In genomic region chr5:90549729-90550275, GRCh38 we compare ENCODE assay signal across 1 cellular context.
TF ChIP-seq lines count a peak whose summit lies in the region.

No MANE protein-coding gene starts in this region.

TF ChIP-seq in K562, 482 proteins besides CTCF, POLR2A, EP300 and RAD21 (continued from another document and continues in another):
- TF ChIP-seq, protein P1, sequence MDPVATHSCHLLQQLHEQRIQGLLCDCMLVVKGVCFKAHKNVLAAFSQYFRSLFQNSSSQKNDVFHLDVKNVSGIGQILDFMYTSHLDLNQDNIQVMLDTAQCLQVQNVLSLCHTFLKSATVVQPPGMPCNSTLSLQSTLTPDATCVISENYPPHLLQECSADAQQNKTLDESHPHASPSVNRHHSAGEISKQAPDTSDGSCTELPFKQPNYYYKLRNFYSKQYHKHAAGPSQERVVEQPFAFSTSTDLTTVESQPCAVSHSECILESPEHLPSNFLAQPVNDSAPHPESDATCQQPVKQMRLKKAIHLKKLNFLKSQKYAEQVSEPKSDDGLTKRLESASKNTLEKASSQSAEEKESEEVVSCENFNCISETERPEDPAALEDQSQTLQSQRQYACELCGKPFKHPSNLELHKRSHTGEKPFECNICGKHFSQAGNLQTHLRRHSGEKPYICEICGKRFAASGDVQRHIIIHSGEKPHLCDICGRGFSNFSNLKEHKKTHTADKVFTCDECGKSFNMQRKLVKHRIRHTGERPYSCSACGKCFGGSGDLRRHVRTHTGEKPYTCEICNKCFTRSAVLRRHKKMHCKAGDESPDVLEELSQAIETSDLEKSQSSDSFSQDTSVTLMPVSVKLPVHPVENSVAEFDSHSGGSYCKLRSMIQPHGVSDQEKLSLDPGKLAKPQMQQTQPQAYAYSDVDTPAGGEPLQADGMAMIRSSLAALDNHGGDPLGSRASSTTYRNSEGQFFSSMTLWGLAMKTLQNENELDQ (CRISPR knock-in tag; IDR thresholded peaks at IDR 0.05; ENCODE audit: borderline replicate concordance): no peak
- TF ChIP-seq ELF1 (tag; IDR thresholded peaks at IDR 0.05) (no peak), PTBP1 (IDR thresholded peaks at IDR 0.05; ENCODE audit: low read depth, low read length) (no peak), ELF2 (CRISPR knock-in tag; IDR thresholded peaks at IDR 0.05) (no peak), MGA (IDR thresholded peaks at IDR 0.05) (0 out of 2 replicates have a peak, but pooled peaks have one; percentile 17), ZNF764 (CRISPR knock-in tag; IDR thresholded peaks at IDR 0.05; ENCODE audit: low read depth) (no peak), TEAD4 (IDR thresholded peaks at IDR 0.05; ENCODE audit: low read length) (peak; percentile 59; the same call in 1 of the 2 replicates), TEAD4 (CRISPR knock-in tag; IDR thresholded peaks at IDR 0.05; ENCODE audit: borderline replicate concordance) (no peak), RBM39 (optimal IDR thresholded peaks at IDR 0.05; ENCODE audit: low read depth, low read length) (no peak), PYGO2 (tag; IDR thresholded peaks at IDR 0.05) (no peak), FIP1L1 (IDR thresholded peaks at IDR 0.05; ENCODE audit: low read depth, low read length, poor library complexity, severe bottlenecking) (no peak), ZNF436 (CRISPR knock-in tag; IDR thresholded peaks at IDR 0.05) (no peak), TBP (optimal IDR thresholded peaks at IDR 0.05; ENCODE audit: low read depth, low read length) (no peak), ZNF655 (CRISPR knock-in tag; IDR thresholded peaks at IDR 0.05) (no peak), ZBTB5 (IDR thresholded peaks at IDR 0.05) (no peak), KLF1 (tag; IDR thresholded peaks at IDR 0.05) (no peak), BRCA1 (IDR thresholded peaks at IDR 0.05) (no peak), BRCA1 (CRISPR knock-in tag; IDR thresholded peaks at IDR 0.05) (no peak), CREB5 (CRISPR knock-in tag; IDR thresholded peaks at IDR 0.05) (no peak), POLR2AphosphoS2 (IDR thresholded peaks at IDR 0.05; ENCODE audit: low read length) (no peak), SMAD2 (IDR thresholded peaks at IDR 0.05; ENCODE audit: low read depth, low read length) (no peak), EP400 (IDR thresholded peaks at IDR 0.05) (0 out of 2 replicates have a peak, but pooled peaks have one; percentile 13), PCBP1 (IDR thresholded peaks at IDR 0.05; ENCODE audit: low read depth, low read length, poor library complexity, severe bottlenecking) (no peak), CAMTA2 (CRISPR knock-in tag; conservative IDR thresholded peaks at IDR 0.05) (no peak), ZNF76 (CRISPR knock-in tag; IDR thresholded peaks at IDR 0.05; ENCODE audit: borderline replicate concordance) (no peak)
- TF ChIP-seq, protein P2, sequence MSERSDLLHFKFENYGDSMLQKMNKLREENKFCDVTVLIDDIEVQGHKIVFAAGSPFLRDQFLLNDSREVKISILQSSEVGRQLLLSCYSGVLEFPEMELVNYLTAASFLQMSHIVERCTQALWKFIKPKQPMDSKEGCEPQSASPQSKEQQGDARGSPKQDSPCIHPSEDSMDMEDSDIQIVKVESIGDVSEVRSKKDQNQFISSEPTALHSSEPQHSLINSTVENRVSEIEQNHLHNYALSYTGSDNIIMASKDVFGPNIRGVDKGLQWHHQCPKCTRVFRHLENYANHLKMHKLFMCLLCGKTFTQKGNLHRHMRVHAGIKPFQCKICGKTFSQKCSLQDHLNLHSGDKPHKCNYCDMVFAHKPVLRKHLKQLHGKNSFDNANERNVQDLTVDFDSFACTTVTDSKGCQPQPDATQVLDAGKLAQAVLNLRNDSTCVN (CRISPR knock-in tag; IDR thresholded peaks at IDR 0.05): no peak
- TF ChIP-seq, protein P3, sequence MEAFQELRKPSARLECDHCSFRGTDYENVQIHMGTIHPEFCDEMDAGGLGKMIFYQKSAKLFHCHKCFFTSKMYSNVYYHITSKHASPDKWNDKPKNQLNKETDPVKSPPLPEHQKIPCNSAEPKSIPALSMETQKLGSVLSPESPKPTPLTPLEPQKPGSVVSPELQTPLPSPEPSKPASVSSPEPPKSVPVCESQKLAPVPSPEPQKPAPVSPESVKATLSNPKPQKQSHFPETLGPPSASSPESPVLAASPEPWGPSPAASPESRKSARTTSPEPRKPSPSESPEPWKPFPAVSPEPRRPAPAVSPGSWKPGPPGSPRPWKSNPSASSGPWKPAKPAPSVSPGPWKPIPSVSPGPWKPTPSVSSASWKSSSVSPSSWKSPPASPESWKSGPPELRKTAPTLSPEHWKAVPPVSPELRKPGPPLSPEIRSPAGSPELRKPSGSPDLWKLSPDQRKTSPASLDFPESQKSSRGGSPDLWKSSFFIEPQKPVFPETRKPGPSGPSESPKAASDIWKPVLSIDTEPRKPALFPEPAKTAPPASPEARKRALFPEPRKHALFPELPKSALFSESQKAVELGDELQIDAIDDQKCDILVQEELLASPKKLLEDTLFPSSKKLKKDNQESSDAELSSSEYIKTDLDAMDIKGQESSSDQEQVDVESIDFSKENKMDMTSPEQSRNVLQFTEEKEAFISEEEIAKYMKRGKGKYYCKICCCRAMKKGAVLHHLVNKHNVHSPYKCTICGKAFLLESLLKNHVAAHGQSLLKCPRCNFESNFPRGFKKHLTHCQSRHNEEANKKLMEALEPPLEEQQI (IDR thresholded peaks at IDR 0.05): 0 out of 2 replicates have a peak, but pooled peaks have one; percentile 14
- TF ChIP-seq, protein P4, sequence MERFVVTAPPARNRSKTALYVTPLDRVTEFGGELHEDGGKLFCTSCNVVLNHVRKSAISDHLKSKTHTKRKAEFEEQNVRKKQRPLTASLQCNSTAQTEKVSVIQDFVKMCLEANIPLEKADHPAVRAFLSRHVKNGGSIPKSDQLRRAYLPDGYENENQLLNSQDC (CRISPR knock-in tag; IDR thresholded peaks at IDR 0.05): no peak
- TF ChIP-seq, protein P5, sequence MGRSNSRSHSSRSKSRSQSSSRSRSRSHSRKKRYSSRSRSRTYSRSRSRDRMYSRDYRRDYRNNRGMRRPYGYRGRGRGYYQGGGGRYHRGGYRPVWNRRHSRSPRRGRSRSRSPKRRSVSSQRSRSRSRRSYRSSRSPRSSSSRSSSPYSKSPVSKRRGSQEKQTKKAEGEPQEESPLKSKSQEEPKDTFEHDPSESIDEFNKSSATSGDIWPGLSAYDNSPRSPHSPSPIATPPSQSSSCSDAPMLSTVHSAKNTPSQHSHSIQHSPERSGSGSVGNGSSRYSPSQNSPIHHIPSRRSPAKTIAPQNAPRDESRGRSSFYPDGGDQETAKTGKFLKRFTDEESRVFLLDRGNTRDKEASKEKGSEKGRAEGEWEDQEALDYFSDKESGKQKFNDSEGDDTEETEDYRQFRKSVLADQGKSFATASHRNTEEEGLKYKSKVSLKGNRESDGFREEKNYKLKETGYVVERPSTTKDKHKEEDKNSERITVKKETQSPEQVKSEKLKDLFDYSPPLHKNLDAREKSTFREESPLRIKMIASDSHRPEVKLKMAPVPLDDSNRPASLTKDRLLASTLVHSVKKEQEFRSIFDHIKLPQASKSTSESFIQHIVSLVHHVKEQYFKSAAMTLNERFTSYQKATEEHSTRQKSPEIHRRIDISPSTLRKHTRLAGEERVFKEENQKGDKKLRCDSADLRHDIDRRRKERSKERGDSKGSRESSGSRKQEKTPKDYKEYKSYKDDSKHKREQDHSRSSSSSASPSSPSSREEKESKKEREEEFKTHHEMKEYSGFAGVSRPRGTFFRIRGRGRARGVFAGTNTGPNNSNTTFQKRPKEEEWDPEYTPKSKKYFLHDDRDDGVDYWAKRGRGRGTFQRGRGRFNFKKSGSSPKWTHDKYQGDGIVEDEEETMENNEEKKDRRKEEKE (IDR thresholded peaks at IDR 0.05; ENCODE audit: borderline replicate concordance in 1 of 2, control insufficient read depth in 1 of 2, low read depth in 2 of 2, low read length in 1 of 2): no peak
